ENCODE assay signal across 1 cellular context in the genomic region with DNA sequence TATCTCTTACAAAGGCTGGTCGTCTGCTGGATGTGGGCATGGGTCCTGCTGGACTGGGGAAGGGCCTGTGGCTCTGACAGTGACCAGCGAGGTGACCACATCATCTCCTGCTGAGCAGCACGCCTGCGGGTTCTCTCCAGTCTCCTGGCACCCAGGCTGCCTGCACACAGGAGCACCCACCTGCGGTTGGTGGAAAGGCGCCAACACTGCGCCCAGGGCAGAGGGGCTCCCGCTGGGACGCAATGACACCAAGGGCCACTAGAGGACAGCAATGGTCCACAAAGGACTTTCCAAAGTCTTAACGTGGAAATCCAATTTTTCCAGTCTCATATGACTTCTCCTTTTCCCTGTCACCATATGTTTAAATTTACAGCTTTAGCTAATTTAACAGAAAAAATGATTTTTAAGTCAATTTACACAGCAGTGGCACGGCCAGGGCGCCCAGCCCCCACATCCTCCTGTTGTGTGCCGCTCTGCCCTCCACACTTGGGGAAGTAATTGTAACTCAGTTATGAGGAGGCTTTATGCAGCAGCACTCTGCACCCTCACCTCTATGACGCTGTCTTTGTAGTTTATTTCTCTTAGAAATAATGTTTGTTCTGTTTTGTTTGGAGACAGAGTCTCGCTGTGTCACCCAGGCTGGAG.
TF ChIP-seq lines count a peak whose summit lies in the region.

No MANE protein-coding gene starts in this region.

TF ChIP-seq in HEK293, 187 proteins besides CTCF, POLR2A, EP300 and RAD21 (continued from another document):
- TF ChIP-seq, protein P1, sequence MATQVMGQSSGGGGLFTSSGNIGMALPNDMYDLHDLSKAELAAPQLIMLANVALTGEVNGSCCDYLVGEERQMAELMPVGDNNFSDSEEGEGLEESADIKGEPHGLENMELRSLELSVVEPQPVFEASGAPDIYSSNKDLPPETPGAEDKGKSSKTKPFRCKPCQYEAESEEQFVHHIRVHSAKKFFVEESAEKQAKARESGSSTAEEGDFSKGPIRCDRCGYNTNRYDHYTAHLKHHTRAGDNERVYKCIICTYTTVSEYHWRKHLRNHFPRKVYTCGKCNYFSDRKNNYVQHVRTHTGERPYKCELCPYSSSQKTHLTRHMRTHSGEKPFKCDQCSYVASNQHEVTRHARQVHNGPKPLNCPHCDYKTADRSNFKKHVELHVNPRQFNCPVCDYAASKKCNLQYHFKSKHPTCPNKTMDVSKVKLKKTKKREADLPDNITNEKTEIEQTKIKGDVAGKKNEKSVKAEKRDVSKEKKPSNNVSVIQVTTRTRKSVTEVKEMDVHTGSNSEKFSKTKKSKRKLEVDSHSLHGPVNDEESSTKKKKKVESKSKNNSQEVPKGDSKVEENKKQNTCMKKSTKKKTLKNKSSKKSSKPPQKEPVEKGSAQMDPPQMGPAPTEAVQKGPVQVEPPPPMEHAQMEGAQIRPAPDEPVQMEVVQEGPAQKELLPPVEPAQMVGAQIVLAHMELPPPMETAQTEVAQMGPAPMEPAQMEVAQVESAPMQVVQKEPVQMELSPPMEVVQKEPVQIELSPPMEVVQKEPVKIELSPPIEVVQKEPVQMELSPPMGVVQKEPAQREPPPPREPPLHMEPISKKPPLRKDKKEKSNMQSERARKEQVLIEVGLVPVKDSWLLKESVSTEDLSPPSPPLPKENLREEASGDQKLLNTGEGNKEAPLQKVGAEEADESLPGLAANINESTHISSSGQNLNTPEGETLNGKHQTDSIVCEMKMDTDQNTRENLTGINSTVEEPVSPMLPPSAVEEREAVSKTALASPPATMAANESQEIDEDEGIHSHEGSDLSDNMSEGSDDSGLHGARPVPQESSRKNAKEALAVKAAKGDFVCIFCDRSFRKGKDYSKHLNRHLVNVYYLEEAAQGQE (tag by site-specific recombination; IDR thresholded peaks at IDR 0.05), result no peak
- peak; percentile 97 for TF ChIP-seq ZIC2 (tag by site-specific recombination; IDR thresholded peaks at IDR 0.05)
- TF ChIP-seq ZNF664 (tag by site-specific recombination; IDR thresholded peaks at IDR 0.05), result 0 out of 2 replicates have a peak, but pooled peaks have one; percentile 11
- peak; percentile 63 for TF ChIP-seq GLIS1 (tag by site-specific recombination; IDR thresholded peaks at IDR 0.05)
